Comparison of ENCODE assay signal across 9 cellular contexts in the genomic region with DNA sequence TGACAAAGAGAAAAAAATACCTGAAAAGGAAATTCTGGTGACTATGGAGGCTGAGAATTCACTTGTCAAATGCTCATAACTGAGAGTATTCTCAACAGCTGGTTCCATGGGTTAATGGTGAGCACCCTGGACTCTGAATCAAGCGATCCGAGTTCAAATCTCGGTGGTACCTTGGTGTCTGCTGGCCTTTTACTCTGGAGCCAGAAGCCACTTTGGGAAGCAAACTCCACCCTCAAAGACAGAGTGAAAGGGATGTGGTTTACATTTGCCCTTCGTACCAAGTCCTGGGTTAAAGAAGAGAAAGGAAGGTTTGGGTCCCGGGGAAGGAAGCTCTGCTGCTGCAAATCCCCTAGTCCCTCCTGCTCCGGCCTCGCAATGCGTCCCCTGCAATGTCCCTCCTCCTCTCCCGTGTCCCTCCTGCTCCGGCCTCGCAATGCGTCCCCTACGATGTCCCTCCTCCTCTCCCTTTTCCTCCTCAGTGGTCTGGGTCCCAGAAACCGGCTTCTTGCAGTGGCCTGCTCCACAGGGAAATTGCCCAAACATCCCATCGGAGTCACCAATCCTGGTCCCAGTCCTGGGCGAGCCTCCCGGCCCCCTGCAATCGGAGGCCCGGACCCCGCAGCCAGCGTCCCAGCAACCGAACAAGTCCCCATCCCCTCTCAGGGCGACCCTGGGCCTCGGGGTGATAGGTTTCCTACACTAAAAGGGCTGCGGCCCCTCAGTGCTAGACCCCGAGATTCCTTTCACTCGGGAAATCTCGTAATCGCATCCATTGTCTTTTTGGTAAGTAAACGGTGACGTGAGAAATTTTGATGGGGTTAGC.
DNase-seq lines count a peak whose midpoint lies in the region; ATAC-seq and TF ChIP-seq lines count a peak whose summit lies in the region.
"Had no signal": no experiment of that assay in that cellular context is flagged by ENCODE, and none has a peak within 500 bp of the region (broad histone marks: within the 10 kb centered on the region; RNA-seq: fewer than 3 reads in every experiment).

No MANE protein-coding gene starts in this region.

- peaks cover 69 to 100% of the 10 kb centered on the region in 2 donors for H3K27me3 Mint-ChIP-seq in natural killer cell (ENCODE audit: low read depth in 2 of 2)

- no peaks in the 10 kb centered on the region for H3K9me3 Mint-ChIP-seq in natural killer cell

- no peak overlapping the region for H4K8ac ChIP-seq in IMR-90 (ENCODE audit: low read depth in 2 of 2, low read length in 2 of 2)

- H3K4me3 ChIP-seq in IMR-90 (ENCODE audit: insufficient read depth, low read depth, low read length): no peak overlapping the region

- H2BK15ac ChIP-seq in IMR-90 (ENCODE audit: low read depth, low read length): no peak overlapping the region

- in situ Hi-C loops in IMR-90 (cut with MboI; ENCODE audit: low sequenced_read_pairs): loop anchor here (10.0 kb wide), 1 partner anchor 59 kb away; no protein-coding TSS in a partner anchor

- H3K4me1 Mint-ChIP-seq in natural killer cell: peaks cover 0 to 20% of the 10 kb centered on the region in 2 donors

- WGBS in IMR-90 (ENCODE audit: extremely low coverage in 2 of 2, insufficient read length in 1 of 2), 2 experiments: 62% methylated on average over 8 of the region's 31 CpGs; no CpG with 5 or more reads in 1 of the 2 experiments

- peaks cover 3% of the 10 kb centered on the region; the same call in 1 of the 2 replicates for H3K9me3 ChIP-seq in IMR-90 (ENCODE audit: control insufficient read depth, insufficient read depth, low read length)

- H3K23ac ChIP-seq in IMR-90 (ENCODE audit: low read depth, low read length): no peak overlapping the region

- H4K5ac ChIP-seq in IMR-90 (ENCODE audit: low read depth, low read length): no peak overlapping the region

- H3K27ac ChIP-seq in IMR-90 (ENCODE audit: insufficient read depth, low read length): no peak overlapping the region

- no peak overlapping the region for H2AFZ ChIP-seq in IMR-90 (replicated peaks; ENCODE audit: low read length, poor library complexity)

- no peak overlapping the region for H3K4me3 Mint-ChIP-seq in natural killer cell

- H2BK5ac ChIP-seq in IMR-90 (ENCODE audit: low read depth, low read length, poor library complexity, severe bottlenecking): no peak overlapping the region

- H2BK120ac ChIP-seq in IMR-90 (ENCODE audit: low read depth, low read length): no peak overlapping the region

- peaks cover 48% of the 10 kb centered on the region for H3K27me3 ChIP-seq in IMR-90 (ENCODE audit: control insufficient read depth, insufficient read depth, low read length)

- H3K9ac ChIP-seq in IMR-90 (ENCODE audit: low read depth, low read length): no peak overlapping the region

- dilution Hi-C loops in IMR-90 (cut with HindIII; ENCODE audit: low sequenced_read_pairs, unreplicated experiment): no loop called here

- H3K4me1 ChIP-seq in IMR-90 (ENCODE audit: control insufficient read depth, insufficient read depth, low read length): no peaks in the 10 kb centered on the region

- H4K91ac ChIP-seq in IMR-90 (ENCODE audit: insufficient read depth, low read depth, low read length): no peak overlapping the region

- no peak for TF ChIP-seq POLR2A in IMR-90 (IDR thresholded peaks at IDR 0.05; ENCODE audit: low read depth, low read length)

- ATAC-seq in IMR-90 (ENCODE audit: low read depth) (peak; percentile 81), natural killer cell (peak in 2 of 3 donors; percentile 30 to 64), HG02571 (IDR thresholded peaks at IDR 0.05; ENCODE audit: unreplicated experiment) (no peak), HG02763 (IDR thresholded peaks at IDR 0.05; ENCODE audit: unreplicated experiment) (no peak)

- no peak overlapping the region for H3K18ac ChIP-seq in IMR-90 (ENCODE audit: low read depth, low read length)

- no TSS peak for BruUV-seq in IMR-90 (replicated peaks; lab: Mats Ljungman, UMichigan)

- POLR2A ChIA-PET in IMR-90 (lab: Charles Lee; ENCODE audit: unreplicated experiment): no interaction called here

- intact Hi-C loops in IMR-90 (cut with micrococcal nuclease) (no loop called here), natural killer cell (cut with micrococcal nuclease) (no loop called here)

- CTCF ChIA-PET in IMR-90 (lab: Yijun Ruan, JAX): no interaction called here

- TF ChIP-seq CTCF in IMR-90 (conservative IDR thresholded peaks at IDR 0.05; ENCODE audit: low read depth, low read length): no peak
- no peak for TF ChIP-seq CTCF in natural killer cell (IDR thresholded peaks at IDR 0.05)

- no peak overlapping the region for H3K56ac ChIP-seq in IMR-90 (ENCODE audit: extremely low read depth, insufficient read depth, low read length)

- H2BK20ac ChIP-seq in IMR-90 (ENCODE audit: low read depth, low read length): no peak overlapping the region

- H3K4me2 ChIP-seq in IMR-90 (ENCODE audit: low read depth, low read length): no peak overlapping the region

- H3K9me1 ChIP-seq in IMR-90 (ENCODE audit: insufficient read depth, low read length): no peaks in the 10 kb centered on the region

- peak; percentile 31 for DNase-seq in GM03348 (ENCODE audit: low spot score)
- peak; percentile 60 for DNase-seq in IMR-90
- peak; percentile 59 for DNase-seq in ecto neural progenitor cell (ENCODE audit: low spot score)
- no peak for DNase-seq in natural killer cell
- no peak for DNase-seq in NCI-H2107 treated with DMSO at 0.1 percent for 48 hours (lab: John Stamatoyannopoulos, UW; ENCODE audit: unreplicated experiment)
- DNase-seq in SIG-M5 (lab: John Stamatoyannopoulos, UW): no peak
- DNase-seq: hypothalamus had no signal

- no peak overlapping the region for H3K14ac ChIP-seq in IMR-90 (replicated peaks; ENCODE audit: low read depth, low read length)

- no peak for TF ChIP-seq RAD21 in IMR-90 (IDR thresholded peaks at IDR 0.05; ENCODE audit: low read length)

- no peak overlapping the region for H3K4ac ChIP-seq in IMR-90 (ENCODE audit: low read depth, low read length)

- H4K20me1 ChIP-seq in IMR-90 (ENCODE audit: insufficient read depth, low read length): no peaks in the 10 kb centered on the region

- no peaks in the 10 kb centered on the region for H3K36me3 Mint-ChIP-seq in natural killer cell

- H3K27ac Mint-ChIP-seq in natural killer cell: peak overlapping the region in 1 of 2 donors; percentile 55

- H2AK9ac ChIP-seq in IMR-90 (replicated peaks; ENCODE audit: low read depth, low read length, poor library complexity): peak overlapping the region; percentile 50

- no peak overlapping the region for H2AK5ac ChIP-seq in IMR-90 (ENCODE audit: low read depth, low read length)

- no peaks in the 10 kb centered on the region for H3K79me1 ChIP-seq in IMR-90 (ENCODE audit: low read depth in 1 of 2, low read length in 2 of 2)

- no peaks in the 10 kb centered on the region for H3K36me3 ChIP-seq in IMR-90 (ENCODE audit: control insufficient read depth, insufficient read depth, low read length)

TF ChIP-seq in IMR-90, 13 proteins besides CTCF, POLR2A, EP300 and RAD21:
- TF ChIP-seq, protein P1, sequence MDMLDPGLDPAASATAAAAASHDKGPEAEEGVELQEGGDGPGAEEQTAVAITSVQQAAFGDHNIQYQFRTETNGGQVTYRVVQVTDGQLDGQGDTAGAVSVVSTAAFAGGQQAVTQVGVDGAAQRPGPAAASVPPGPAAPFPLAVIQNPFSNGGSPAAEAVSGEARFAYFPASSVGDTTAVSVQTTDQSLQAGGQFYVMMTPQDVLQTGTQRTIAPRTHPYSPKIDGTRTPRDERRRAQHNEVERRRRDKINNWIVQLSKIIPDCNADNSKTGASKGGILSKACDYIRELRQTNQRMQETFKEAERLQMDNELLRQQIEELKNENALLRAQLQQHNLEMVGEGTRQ (IDR thresholded peaks at IDR 0.05; ENCODE audit: low read depth, low read length): no peak
- no peak for TF ChIP-seq BHLHE40 (IDR thresholded peaks at IDR 0.05; ENCODE audit: low read depth, low read length)
- no peak for TF ChIP-seq CEBPB (IDR thresholded peaks at IDR 0.05; ENCODE audit: low read depth, low read length)
- TF ChIP-seq NFE2L2 (IDR thresholded peaks at IDR 0.05; ENCODE audit: low read depth, low read length): no peak
- TF ChIP-seq RCOR1 (IDR thresholded peaks at IDR 0.05; ENCODE audit: insufficient replicate concordance, low read length): no peak

Comparison
In these comparisons a context has a peak if more than half of its experiments do, and no peak if none do; other contexts are left out.
1. DNase-seq: peak in GM03348 (single experiment), IMR-90 (single experiment) and ecto neural progenitor cell (single experiment); none in natural killer cell (single experiment), NCI-H2107 treated with DMSO at 0.1 percent for 48 hours (single experiment) and SIG-M5 (single experiment).
2. ATAC-seq: peak in IMR-90 (single experiment) and natural killer cell (2 of 3); none in HG02571 (single experiment) and HG02763 (single experiment).